ENCODE assay signal across 8 cellular contexts in genomic region chr12:104669057-104669770, GRCh38.
DNase-seq lines count a peak whose midpoint lies in the region; TF ChIP-seq lines count a peak whose summit lies in the region.

No MANE protein-coding gene starts in this region.

- H3K9ac ChIP-seq in OCI-LY3 (ENCODE audit: low read length), result peak overlapping the region; percentile 26; the same call in 1 of the 2 replicates

- TF ChIP-seq EP300 in esophagus muscularis mucosa (IDR thresholded peaks at IDR 0.05), result no peak

- no peaks in the 10 kb centered on the region for H3K79me2 ChIP-seq in OCI-LY3 (ENCODE audit: low read length)

- H4K20me1 ChIP-seq in OCI-LY3 (ENCODE audit: insufficient read depth, low read length), result no peaks in the 10 kb centered on the region

- no peak overlapping the region for H2AFZ ChIP-seq in OCI-LY3 (ENCODE audit: low read depth, low read length)

- no peak for TF ChIP-seq POLR2A in esophagus muscularis mucosa (IDR thresholded peaks at IDR 0.05; ENCODE audit: low read depth)

- H3K4me3 ChIP-seq in OCI-LY3 (ENCODE audit: low read length) (no peak overlapping the region), esophagus muscularis mucosa (peak overlapping the region in 1 of 4 donors; percentile 7)

- intact Hi-C loops in esophagus muscularis mucosa (cut with DNase I), result no loop called here

- peak; percentile 27 for TF ChIP-seq CTCF in GM13977 (IDR thresholded peaks at IDR 0.05; ENCODE audit: extremely low read depth, insufficient read depth, missing control alignments)
- TF ChIP-seq CTCF in OCI-LY3 (IDR thresholded peaks at IDR 0.05; ENCODE audit: low read depth, low read length), result peak; percentile 50
- peak in 1 of 3 experiments; percentile 16 for TF ChIP-seq CTCF in esophagus muscularis mucosa (IDR thresholded peaks at IDR 0.05)

- no peaks in the 10 kb centered on the region for H3K36me3 ChIP-seq in OCI-LY3 (replicated peaks; ENCODE audit: low read depth, low read length)
- H3K36me3 ChIP-seq in esophagus muscularis mucosa, result no peaks in the 10 kb centered on the region

- H3K27me3 ChIP-seq in OCI-LY3 (ENCODE audit: low read depth, low read length) (no peaks in the 10 kb centered on the region), esophagus muscularis mucosa (no peaks in the 10 kb centered on the region)

- DNase-seq in GM13977 (ENCODE audit: low spot score) (no peak), esophagus muscularis mucosa (ENCODE audit: extremely low spot score) (no peak), nucleus accumbens (lab: John Stamatoyannopoulos, UW) (peak in 55 of 56 donors; percentile 26 to 94 (median 84)), NCI-H2196 (lab: John Stamatoyannopoulos, UW; ENCODE audit: unreplicated experiment) (no peak), AML-193 (lab: John Stamatoyannopoulos, UW) (no peak), SIG-M5 (lab: John Stamatoyannopoulos, UW) (no peak), SKM-1 treated with dmso at 0.1 percent for 144 hours (lab: John Stamatoyannopoulos, UW; ENCODE audit: unreplicated experiment) (no peak)

- H3K9me3 ChIP-seq in OCI-LY3 (ENCODE audit: insufficient read depth, low read length), result no peaks in the 10 kb centered on the region
- no peaks in the 10 kb centered on the region for H3K9me3 ChIP-seq in esophagus muscularis mucosa

- H3K27ac ChIP-seq in OCI-LY3 (ENCODE audit: low read length) (0 out of 2 replicates have a peak overlapping the region, but pooled peaks have one; percentile 94), esophagus muscularis mucosa (replicated peaks in 1 of 4) (peak overlapping the region; percentile 24 to 62 (median 46))

- WGBS in esophagus muscularis mucosa, result 52% methylated on average over 20 of the region's 20 CpGs

- peaks cover 48% of the 10 kb centered on the region for H3K4me1 ChIP-seq in OCI-LY3 (ENCODE audit: low read length)
- peaks cover 53 to 73% (median 68%) of the 10 kb centered on the region in 4 donors for H3K4me1 ChIP-seq in esophagus muscularis mucosa

- peak overlapping the region; percentile 89 for H3K4me2 ChIP-seq in OCI-LY3 (ENCODE audit: low read length)

- in situ Hi-C loops in GM13977 (cut with MboI; ENCODE audit: low pct_unique_long_range_greater_than_20kb, low sequenced_read_pairs, unreplicated experiment), result no loop called here

Comparison
In these comparisons a context has a peak if more than half of its experiments do, and no peak if none do; other contexts are left out.
1. DNase-seq: peak in nucleus accumbens (55 of 56); none in GM13977 (single experiment), esophagus muscularis mucosa (single experiment), NCI-H2196 (single experiment), AML-193 (0 of 2), SIG-M5 (single experiment) and SKM-1 treated with dmso at 0.1 percent for 144 hours (single experiment).